ENCODE assay signal across 24 cellular contexts in genomic region chr22:30380011-30380410, GRCh38.
"Had no signal": no experiment of that assay in that cellular context is flagged by ENCODE, and none has a peak within 500 bp of the region (broad histone marks: within the 10 kb centered on the region; RNA-seq: fewer than 3 reads in every experiment).

No MANE protein-coding gene starts in this region.

- H3K36me3 ChIP-seq: pancreas, prostate gland had no signal

- H3K9me3 ChIP-seq: left lung, pancreas, prostate gland, suprapubic skin, thoracic aorta, tibial artery, vagina had no signal

- DNase-seq: hippocampal formation; immature natural killer cell; kidney; left colon; mesendoderm; naive B cell; pancreas; posterior cingulate gyrus; retina; stimulated activated CD4-positive, alpha-beta T cell treated with anti-CD3 and anti-CD28 coated beads, Interleukin-12 subunit alpha, Interleukin-12 subunit beta, amount 100 ng/mL, for 4 hours; stimulated activated CD4-positive, alpha-beta T cell treated with anti-CD3 and anti-CD28 coated beads, Interleukin-15, amount 100 ng/mL, for 24 hours; stimulated activated CD4-positive, alpha-beta T cell treated with anti-CD3 and anti-CD28 coated beads, Interleukin-2, amount 100 ng/mL, for 24 hours; stimulated activated CD4-positive, alpha-beta T cell treated with anti-CD3 and anti-CD28 coated beads, Interleukin-4, amount 100 ng/mL, for 1 hour; stimulated activated naive CD4-positive, alpha-beta T cell; tibial artery had no signal

- H3K4me1 ChIP-seq: left lung, pancreas, prostate gland, suprapubic skin, tibial artery, vagina had no signal

- ATAC-seq: left colon; left lung; natural killer cell treated with Interleukin-12 subunit alpha and Interleukin-12 subunit beta and Interleukin-15 and Interleukin-18, amount 100 ng/mL, for 72 hours; pancreas; sciatic nerve had no signal

- H3K27ac ChIP-seq: left lung, pancreas, prostate gland, skin epidermis, suprapubic skin, thoracic aorta, tibial artery, vagina had no signal

- H3K4me3 ChIP-seq: left lung, lung, pancreas, prostate gland, skin epidermis, suprapubic skin, thoracic aorta, tibial artery, vagina had no signal

- H3K27me3 ChIP-seq: left lung, pancreas, suprapubic skin, tibial artery, vagina had no signal
